Comparison of ENCODE assay signal across 25 cellular contexts in genomic region chr2:74462054-74462785, GRCh38. TPM values are rescaled to one million over a fixed set of nuclear protein-coding genes. Genes with fewer than 3 reads are reported as not detected.
DNase-seq lines count a peak whose midpoint lies in the region; ATAC-seq and TF ChIP-seq lines count a peak whose summit lies in the region.
"Had no signal": no experiment of that assay in that cellular context is flagged by ENCODE, and none has a peak within 500 bp of the region (broad histone marks: within the 10 kb centered on the region; RNA-seq: fewer than 3 reads in every experiment).

No MANE protein-coding gene starts in this region.

- H3K4me3 Mint-ChIP-seq in GM23338 (peak overlapping the region; percentile 40; the same call in 1 of the 3 replicates), activated B cell treated with CpG ODN at 0.5 μM for 24 hours (no peak overlapping the region), memory B cell (no peak overlapping the region)
- H3K4me3 Mint-ChIP-seq in stimulated activated naive B cell treated with anti-CD40 and anti-IgM and Interleukin-4, amounts not matched to agents 10 μg/mL and 1 μg/mL and 100 μg/mL, for 72 hours, result no peak overlapping the region
- no peak overlapping the region for H3K4me3 Mint-ChIP-seq in stimulated activated naive CD8-positive, alpha-beta T cell treated with anti-CD3 and anti-CD28 coated beads, Interleukin-15, amount 100 ng/mL, for 72 hours
- H3K4me3 Mint-ChIP-seq: activated naive CD8-positive, alpha-beta T cell treated with anti-CD3 and anti-CD28 coated beads, Interleukin-2, amount 10 ng/mL, durations not matched to agents 7 days and 5 days had no signal

- H3K79me2 ChIP-seq in GM23338 (replicated peaks; ENCODE audit: insufficient read depth), result peaks cover 15% of the 10 kb centered on the region

- 0 out of 2 replicates have a peak overlapping the region, but pooled peaks have one; percentile 32 for H3K27ac ChIP-seq in GM23338 (ENCODE audit: low read depth)
- H3K27ac ChIP-seq: GM23248, hepatocyte, pancreas, thyroid gland had no signal

- H3K4me1 Mint-ChIP-seq in GM23338, result peaks cover 17% of the 10 kb centered on the region
- peaks cover 51% of the 10 kb centered on the region for H3K4me1 Mint-ChIP-seq in activated B cell treated with CpG ODN at 0.5 μM for 24 hours
- peaks cover 29% of the 10 kb centered on the region for H3K4me1 Mint-ChIP-seq in memory B cell
- H3K4me1 Mint-ChIP-seq in stimulated activated naive B cell treated with anti-CD40 and anti-IgM and Interleukin-4, amounts not matched to agents 10 μg/mL and 1 μg/mL and 100 μg/mL, for 72 hours, result peaks cover 23 to 51% of the 10 kb centered on the region in 2 donors
- peaks cover 57% of the 10 kb centered on the region for H3K4me1 Mint-ChIP-seq in stimulated activated naive CD8-positive, alpha-beta T cell treated with anti-CD3 and anti-CD28 coated beads, Interleukin-15, amount 100 ng/mL, for 72 hours

- peaks cover 21% of the 10 kb centered on the region for H3K27me3 Mint-ChIP-seq in GM23338 (ENCODE audit: insufficient read depth, low read depth, poor library complexity)
- H3K27me3 Mint-ChIP-seq in activated B cell treated with CpG ODN at 0.5 μM for 24 hours, result no peaks in the 10 kb centered on the region
- no peaks in the 10 kb centered on the region for H3K27me3 Mint-ChIP-seq in memory B cell
- H3K27me3 Mint-ChIP-seq in stimulated activated naive B cell treated with anti-CD40 and anti-IgM and Interleukin-4, amounts not matched to agents 10 μg/mL and 1 μg/mL and 100 μg/mL, for 72 hours, result no peaks in the 10 kb centered on the region
- no peaks in the 10 kb centered on the region for H3K27me3 Mint-ChIP-seq in stimulated activated naive CD8-positive, alpha-beta T cell treated with anti-CD3 and anti-CD28 coated beads, Interleukin-15, amount 100 ng/mL, for 72 hours
- H3K27me3 Mint-ChIP-seq: activated naive CD8-positive, alpha-beta T cell treated with anti-CD3 and anti-CD28 coated beads, Interleukin-2, amount 10 ng/mL, durations not matched to agents 7 days and 5 days; stimulated activated naive CD8-positive, alpha-beta T cell treated with anti-CD3 and anti-CD28 coated beads, Interleukin-15, Interleukin-2, amounts not matched to agents 100 ng/mL and 50 ng/mL, for 24 hours had no signal

- H2AFZ ChIP-seq in GM23338, result no peak overlapping the region
- H2AFZ ChIP-seq: GM23248, hepatocyte had no signal

- no peaks in the 10 kb centered on the region for H3K9me2 ChIP-seq in GM23338 (ENCODE audit: insufficient read depth)

- peaks cover 12% of the 10 kb centered on the region; the same call in 1 of the 2 replicates for H3F3A ChIP-seq in GM23338 (replicated peaks; ENCODE audit: low read depth)

- no peak overlapping the region for H3K4me2 ChIP-seq in GM23338
- H3K4me2 ChIP-seq: hepatocyte had no signal

- H3K27me3 ChIP-seq in GM23338 (ENCODE audit: insufficient read depth), result no peaks in the 10 kb centered on the region
- H3K27me3 ChIP-seq: hepatocyte, pancreas, Peyer's patch, thyroid gland had no signal

- ATAC-seq in GM23338 (no peak), activated B cell treated with CpG ODN at 0.5 μM for 24 hours (ENCODE audit: low read depth) (no peak), memory B cell (ENCODE audit: low read depth) (no peak)
- ATAC-seq in stimulated activated naive B cell treated with anti-CD40 and anti-IgM and Interleukin-4, amounts not matched to agents 10 μg/mL and 1 μg/mL and 100 μg/mL, for 72 hours (replicated peaks), result no peak
- no peak for ATAC-seq in stimulated activated naive CD8-positive, alpha-beta T cell treated with anti-CD3 and anti-CD28 coated beads, Interleukin-15, amount 100 ng/mL, for 72 hours
- ATAC-seq: CD8-positive, alpha-beta T cell; esophagus mucosa; left colon; naive thymus-derived CD4-positive, alpha-beta T cell; pancreas; right cardiac atrium had no signal

- no peaks in the 10 kb centered on the region; the same call in 1 of the 2 replicates for H3K36me3 ChIP-seq in GM23338 (ENCODE audit: insufficient read depth)

- POLR2A ChIA-PET in activated B cell treated with CpG ODN at 0.5 μM for 24 hours (lab: Charles Lee), result interaction anchor here (1.9 to 10.0 kb wide), 2 partner anchors 11 to 20 kb away, joined by 8 to 127 read pairs; partner anchors contain the start of genes CCDC142, MRPL53 and TTC31

- no peaks in the 10 kb centered on the region; the same call in 1 of the 2 replicates for H3K4me1 ChIP-seq in GM23338 (ENCODE audit: insufficient read depth)

- H3K9me3 Mint-ChIP-seq in GM23338, result peaks cover 2% of the 10 kb centered on the region; the same call in 2 of the 3 replicates
- no peaks in the 10 kb centered on the region for H3K9me3 Mint-ChIP-seq in activated B cell treated with CpG ODN at 0.5 μM for 24 hours
- H3K9me3 Mint-ChIP-seq in memory B cell, result no peaks in the 10 kb centered on the region
- H3K9me3 Mint-ChIP-seq in stimulated activated naive B cell treated with anti-CD40 and anti-IgM and Interleukin-4, amounts not matched to agents 10 μg/mL and 1 μg/mL and 100 μg/mL, for 72 hours, result no peaks in the 10 kb centered on the region
- H3K9me3 Mint-ChIP-seq in stimulated activated naive CD8-positive, alpha-beta T cell treated with anti-CD3 and anti-CD28 coated beads, Interleukin-15, amount 100 ng/mL, for 72 hours, result no peaks in the 10 kb centered on the region
- H3K9me3 Mint-ChIP-seq: activated naive CD8-positive, alpha-beta T cell treated with anti-CD3 and anti-CD28 coated beads, Interleukin-2, amount 10 ng/mL, durations not matched to agents 7 days and 5 days; CD8-positive, alpha-beta T cell; HFFc6; stimulated activated naive CD8-positive, alpha-beta T cell treated with anti-CD3 and anti-CD28 coated beads, Interleukin-15, Interleukin-2, amounts not matched to agents 100 ng/mL and 50 ng/mL, for 24 hours had no signal

- peaks cover 4% of the 10 kb centered on the region; the same call in 1 of the 2 replicates for H4K20me1 ChIP-seq in GM23338 (replicated peaks; ENCODE audit: insufficient read depth)

- DNase-seq in GM23338 (ENCODE audit: low spot score) (no peak), activated B cell treated with CpG ODN at 0.5 μM for 24 hours (no peak), memory B cell (ENCODE audit: low spot score in 2 of 2) (no peak), NCI-H446 (lab: John Stamatoyannopoulos, UW) (no peak), ecto neural progenitor cell (ENCODE audit: low spot score) (no peak)
- no peak for DNase-seq in stimulated activated naive B cell treated with anti-CD40 and anti-IgM and Interleukin-4, amounts not matched to agents 10 μg/mL and 1 μg/mL and 100 μg/mL, for 72 hours
- no peak for DNase-seq in stimulated activated naive CD8-positive, alpha-beta T cell treated with anti-CD3 and anti-CD28 coated beads, Interleukin-15, amount 100 ng/mL, for 72 hours
- DNase-seq: activated naive CD8-positive, alpha-beta T cell treated with anti-CD3 and anti-CD28 coated beads, Interleukin-2, amount 10 ng/mL, durations not matched to agents 7 days and 5 days; CD8-positive, alpha-beta T cell; foreskin melanocyte; GM23248; HFFc6; KG1; left colon; naive thymus-derived CD4-positive, alpha-beta T cell; NCI-H1694 treated with DMSO at 0.1 percent for 48 hours; Peyer's patch; stimulated activated CD4-positive, alpha-beta T cell treated with anti-CD3 and anti-CD28 coated beads, Interleukin-12 subunit alpha, Interleukin-12 subunit beta, amount 100 ng/mL, for 4 hours; stimulated activated CD4-positive, alpha-beta T cell treated with anti-CD3 and anti-CD28 coated beads, Interleukin-4, amount 100 ng/mL, for 4 hours; thyroid gland had no signal

- H3K27ac Mint-ChIP-seq in GM23338, result no peak overlapping the region
- H3K27ac Mint-ChIP-seq in activated B cell treated with CpG ODN at 0.5 μM for 24 hours, result peak overlapping the region; percentile 46
- H3K27ac Mint-ChIP-seq in memory B cell, result peak overlapping the region; percentile 24
- H3K27ac Mint-ChIP-seq in stimulated activated naive B cell treated with anti-CD40 and anti-IgM and Interleukin-4, amounts not matched to agents 10 μg/mL and 1 μg/mL and 100 μg/mL, for 72 hours, result peak overlapping the region; percentile 73
- H3K27ac Mint-ChIP-seq in stimulated activated naive CD8-positive, alpha-beta T cell treated with anti-CD3 and anti-CD28 coated beads, Interleukin-15, amount 100 ng/mL, for 72 hours, result peak overlapping the region in 1 of 2 donors; percentile 39
- H3K27ac Mint-ChIP-seq: HFFc6; stimulated activated naive CD8-positive, alpha-beta T cell treated with anti-CD3 and anti-CD28 coated beads, Interleukin-15, Interleukin-2, amounts not matched to agents 100 ng/mL and 50 ng/mL, for 24 hours had no signal

- TF ChIP-seq CTCF in GM23338 (conservative IDR thresholded peaks at IDR 0.05; ENCODE audit: low read depth in 2 of 2) (no peak), activated B cell treated with CpG ODN at 0.5 μM for 24 hours (IDR thresholded peaks at IDR 0.05) (no peak)

- H3K36me3 Mint-ChIP-seq in GM23338 (ENCODE audit: low read depth) (peaks cover 17% of the 10 kb centered on the region), activated B cell treated with CpG ODN at 0.5 μM for 24 hours (ENCODE audit: low read depth) (peaks cover 45% of the 10 kb centered on the region), memory B cell (peaks cover 6% of the 10 kb centered on the region)
- H3K36me3 Mint-ChIP-seq in stimulated activated naive B cell treated with anti-CD40 and anti-IgM and Interleukin-4, amounts not matched to agents 10 μg/mL and 1 μg/mL and 100 μg/mL, for 72 hours, result peaks cover 17 to 33% of the 10 kb centered on the region in 2 donors

- CTCF ChIA-PET in activated B cell treated with CpG ODN at 0.5 μM for 24 hours (lab: Charles Lee), result no interaction called here

- no peak overlapping the region for H3K4me3 ChIP-seq in GM23338
- H3K4me3 ChIP-seq: GM23248, hepatocyte, pancreas, Peyer's patch, thyroid gland had no signal

- intact Hi-C loops in activated B cell treated with CpG ODN at 0.5 μM for 24 hours (cut with micrococcal nuclease), result no loop called here

RNA-seq across cellular contexts. Expression of gene MOGS, which starts 3.0 kb away (rescaled TPM):
- total RNA-seq in GM23338 (2014; rRNA removed; shearing (Covaris generic)), result 56.5 and 61.6 TPM in 2 replicates
- polyA plus RNA-seq in GM23338 (2016; fragmentation: Nextera tagmentation; extraction: Ambion mirVana), result 9.7 and 10.4 TPM in 2 replicates
- total RNA-seq in activated B cell treated with CpG ODN at 0.5 μM for 24 hours, result 70.8 and 85.7 TPM in 2 replicates

RNA-seq across cellular contexts. Expression of gene WBP1, which starts 4.0 kb away (rescaled TPM):
- 52.4 and 64.4 TPM in 2 replicates for total RNA-seq in GM23338 (2014; rRNA removed; shearing (Covaris generic))
- polyA plus RNA-seq in GM23338 (2016; fragmentation: Nextera tagmentation; extraction: Ambion mirVana), result 53.0 and 62.0 TPM in 2 replicates
- 61.4 and 65.3 TPM in 2 replicates for total RNA-seq in activated B cell treated with CpG ODN at 0.5 μM for 24 hours

RNA-seq across cellular contexts. Expression of gene INO80B, which starts 7.3 kb away (rescaled TPM):
- total RNA-seq in GM23338 (2014; rRNA removed; shearing (Covaris generic)), result 17.5 and 21.8 TPM in 2 replicates
- polyA plus RNA-seq in GM23338 (2016; fragmentation: Nextera tagmentation; extraction: Ambion mirVana), result 5.1 and 6.1 TPM in 2 replicates
- 47.9 and 51.3 TPM in 2 replicates for total RNA-seq in activated B cell treated with CpG ODN at 0.5 μM for 24 hours

RNA-seq across cellular contexts. Expression of gene MRPL53, which starts 10.3 kb away (rescaled TPM):
- total RNA-seq in GM23338 (2014; rRNA removed; shearing (Covaris generic)), result 7.7 and 8.2 TPM in 2 replicates
- 65.1 and 70.4 TPM in 2 replicates for polyA plus RNA-seq in GM23338 (2016; fragmentation: Nextera tagmentation; extraction: Ambion mirVana)
- total RNA-seq in activated B cell treated with CpG ODN at 0.5 μM for 24 hours, result 86.9 and 98.8 TPM in 2 replicates

RNA-seq across cellular contexts. Expression of gene RTKN, which starts 20.5 kb away (rescaled TPM):
- total RNA-seq in GM23338 (2014; rRNA removed; shearing (Covaris generic)), result 42.8 and 50.0 TPM in 2 replicates
- polyA plus RNA-seq in GM23338 (2016; fragmentation: Nextera tagmentation; extraction: Ambion mirVana), result 20.4 and 24.5 TPM in 2 replicates
- total RNA-seq in activated B cell treated with CpG ODN at 0.5 μM for 24 hours, result 8.3 and 11.6 TPM in 2 replicates
